Comparison of ENCODE assay signal across 12 cellular contexts in the genomic region with DNA sequence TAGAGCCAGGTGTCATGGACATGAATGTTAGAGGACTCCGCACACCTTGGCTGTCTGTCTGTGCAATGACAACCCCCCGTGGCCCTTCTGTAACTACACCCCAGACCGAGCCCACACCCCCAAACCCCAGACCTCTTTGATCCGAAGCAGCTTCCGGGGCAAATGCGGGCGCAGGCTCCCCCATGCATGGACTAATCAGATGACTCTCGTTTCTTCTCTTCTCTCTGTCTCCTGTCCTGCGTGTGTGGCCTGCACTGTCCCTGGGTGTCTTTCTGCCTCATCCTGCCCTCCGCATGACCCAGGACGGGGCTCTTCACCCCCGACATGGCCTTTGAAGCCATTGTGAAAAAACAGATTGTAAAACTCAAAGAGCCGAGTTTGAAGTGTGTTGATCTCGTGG. TPM values are rescaled to one million over a fixed set of nuclear protein-coding genes. Genes with fewer than 3 reads are reported as not detected.
DNase-seq lines count a peak whose midpoint lies in the region; ATAC-seq lines count a peak whose summit lies in the region.
"Had no signal": no experiment of that assay in that cellular context is flagged by ENCODE, and none has a peak within 500 bp of the region (broad histone marks: within the 10 kb centered on the region; RNA-seq: fewer than 3 reads in every experiment).

No MANE protein-coding gene starts in this region.

- H3K36me3 Mint-ChIP-seq in naive thymus-derived CD4-positive, alpha-beta T cell: peaks cover 0 to 33% (median 6%) of the 10 kb centered on the region in 5 donors

- H3K9me3 Mint-ChIP-seq in naive thymus-derived CD4-positive, alpha-beta T cell: no peaks in the 10 kb centered on the region

- H3K27me3 ChIP-seq in naive thymus-derived CD4-positive, alpha-beta T cell (ENCODE audit: control insufficient read depth in 2 of 2, insufficient read depth in 2 of 2, low read length in 2 of 2): no peaks in the 10 kb centered on the region
- H3K27me3 ChIP-seq: body of pancreas had no signal

- H3K9me3 ChIP-seq in naive thymus-derived CD4-positive, alpha-beta T cell (ENCODE audit: control insufficient read depth in 2 of 3, low read length in 3 of 3): no peaks in the 10 kb centered on the region
- H3K9me3 ChIP-seq: body of pancreas had no signal

- H3K27ac Mint-ChIP-seq in naive thymus-derived CD4-positive, alpha-beta T cell: peak overlapping the region; percentile 93 to 97 (median 94)

- POLR2A ChIA-PET in naive thymus-derived CD4-positive, alpha-beta T cell (lab: Charles Lee): interaction anchor here (1.2 kb wide), 1 partner anchor 11 kb away, joined by 3 read pairs; no protein-coding TSS in a partner anchor

- H3K27me3 Mint-ChIP-seq in naive thymus-derived CD4-positive, alpha-beta T cell: no peaks in the 10 kb centered on the region

- H3K27ac ChIP-seq in naive thymus-derived CD4-positive, alpha-beta T cell (ENCODE audit: low read depth, low read length): peak overlapping the region; percentile 80
- H3K27ac ChIP-seq in substantia nigra (ENCODE audit: low read depth, low read length, poor library complexity, severe bottlenecking): peak overlapping the region; percentile 54
- H3K27ac ChIP-seq: body of pancreas had no signal

- peak overlapping the region; percentile 56 to 82 (median 74) for H3K4me3 Mint-ChIP-seq in naive thymus-derived CD4-positive, alpha-beta T cell

- peak; percentile 54 for DNase-seq in activated naive CD4-positive, alpha-beta T cell treated with Interleukin-2 at 50 U/mL for 16 hours
- no peak for DNase-seq in activated naive CD4-positive, alpha-beta T cell treated with anti-CD3 and anti-CD28 coated beads, Interleukin-2, amount 50 U/mL, for 16 hours
- DNase-seq in activated T-helper 9 cell treated with anti-CD3 and anti-CD28 coated beads, Interleukin-2, amount 50 U/mL, for 16 hours (ENCODE audit: low read depth): peak; percentile 26
- DNase-seq in naive thymus-derived CD4-positive, alpha-beta T cell: peak in 1 of 9 donors; percentile 14
- DNase-seq in substantia nigra (lab: John Stamatoyannopoulos, UW) (no peak), AML-193 (lab: John Stamatoyannopoulos, UW) (no peak), NCI-H748 treated with DMSO at 0.1 percent for 48 hours (lab: John Stamatoyannopoulos, UW) (no peak)
- DNase-seq: body of pancreas, DMS79, NCI-H2227 treated with DMSO at 0.1 percent for 48 hours had no signal

- H3K4me1 Mint-ChIP-seq in naive thymus-derived CD4-positive, alpha-beta T cell: peaks cover 8 to 54% (median 16%) of the 10 kb centered on the region in 7 donors

- intact Hi-C loops in naive thymus-derived CD4-positive, alpha-beta T cell (cut with micrococcal nuclease): loop anchor here in 1 of 2 donors (1.0 kb wide), 3 partner anchors 38 to 80 kb away; a partner anchor contains a TSS

- peaks cover 25 to 39% of the 10 kb centered on the region in 2 donors for H3K4me1 ChIP-seq in naive thymus-derived CD4-positive, alpha-beta T cell (ENCODE audit: control insufficient read depth in 2 of 2, insufficient read depth in 2 of 2, low read length in 2 of 2)
- H3K4me1 ChIP-seq: body of pancreas had no signal

- peak; percentile 44 for ATAC-seq in naive thymus-derived CD4-positive, alpha-beta T cell
- no peak for ATAC-seq in HG03354 (IDR thresholded peaks at IDR 0.05; ENCODE audit: poor library complexity, severe bottlenecking, unreplicated experiment)
- ATAC-seq: body of pancreas had no signal

- H3K4me3 ChIP-seq in naive thymus-derived CD4-positive, alpha-beta T cell (ENCODE audit: low read length): peak overlapping the region; percentile 39
- H3K4me3 ChIP-seq: body of pancreas had no signal

- peaks cover 0 to 95% (median 18%) of the 10 kb centered on the region in 3 experiments for H3K36me3 ChIP-seq in naive thymus-derived CD4-positive, alpha-beta T cell (ENCODE audit: control insufficient read depth in 2 of 3, insufficient read depth in 3 of 3, low read length in 3 of 3)

- CTCF ChIA-PET in naive thymus-derived CD4-positive, alpha-beta T cell (lab: Charles Lee): interaction anchor here (1.0 kb wide), 1 partner anchor 97 kb away, joined by 4 read pairs; no protein-coding TSS in a partner anchor

RNA-seq across cellular contexts. Expression of a gene that starts 38.9 kb away (rescaled TPM):
- total RNA-seq in naive thymus-derived CD4-positive, alpha-beta T cell: 10 to 100 TPM in 2 of 5 experiments, 1 to 10 TPM in 3; 7.6 to 12.8 (median 9.9) TPM
- polyA plus RNA-seq in naive thymus-derived CD4-positive, alpha-beta T cell: 10 to 100 TPM; 19.0 to 21.7 TPM

RNA-seq across cellular contexts. Expression of a gene that starts 51.1 kb away (rescaled TPM):
- total RNA-seq in naive thymus-derived CD4-positive, alpha-beta T cell: 10 to 100 TPM in 1 of 5 experiments, 1 to 10 TPM in 4; 2.5 to 50.5 (median 3.5) TPM
- polyA plus RNA-seq in naive thymus-derived CD4-positive, alpha-beta T cell: 1 to 10 TPM; 1.4 to 2.8 TPM
- total RNA-seq: epithelial cell of proximal tubule had no signal

Comparison
In these comparisons a context has a peak if more than half of its experiments do, and no peak if none do; other contexts are left out.
1. DNase-seq: peak in activated naive CD4-positive, alpha-beta T cell treated with Interleukin-2 at 50 U/mL for 16 hours (single experiment) and activated T-helper 9 cell treated with anti-CD3 and anti-CD28 coated beads, Interleukin-2, amount 50 U/mL, for 16 hours (single experiment); none in activated naive CD4-positive, alpha-beta T cell treated with anti-CD3 and anti-CD28 coated beads, Interleukin-2, amount 50 U/mL, for 16 hours (single experiment), substantia nigra (0 of 49), AML-193 (0 of 2) and NCI-H748 treated with DMSO at 0.1 percent for 48 hours (single experiment).